ENCODE assay signal across 1 cellular context in genomic region chr16:49592507-49593422, GRCh38.
TF ChIP-seq lines count a peak whose summit lies in the region.

No MANE protein-coding gene starts in this region.

TF ChIP-seq in SK-N-SH, 30 proteins besides CTCF, POLR2A, EP300 and RAD21 (continued from another document):
- no peak for TF ChIP-seq REST (IDR thresholded peaks at IDR 0.05; ENCODE audit: low read depth, low read length)
- TF ChIP-seq USF1 (IDR thresholded peaks at IDR 0.05; ENCODE audit: borderline replicate concordance, low read depth) = no peak
